Comparison of ENCODE assay signal across 27 cellular contexts in the genomic region with DNA sequence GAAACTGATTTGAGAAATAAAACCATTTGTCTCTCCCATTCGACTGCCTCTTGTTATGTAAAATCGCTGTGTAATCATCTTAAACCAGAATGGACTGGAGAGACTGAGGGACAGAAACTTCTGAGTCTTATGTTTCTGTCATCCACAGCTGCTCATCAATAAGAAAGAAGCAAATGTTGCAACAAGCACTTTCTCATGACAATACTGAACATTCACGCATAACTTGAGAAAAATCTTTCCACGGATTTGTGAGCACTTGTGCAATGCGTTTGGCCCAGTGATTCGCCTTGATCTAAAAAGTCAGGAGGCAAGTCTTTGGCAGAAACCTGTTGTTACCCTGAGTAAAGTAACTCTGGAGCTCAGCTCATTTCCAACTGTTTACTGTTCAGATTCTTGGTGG.
"Had no signal": no experiment of that assay in that cellular context is flagged by ENCODE, and none has a peak within 500 bp of the region (broad histone marks: within the 10 kb centered on the region; RNA-seq: fewer than 3 reads in every experiment).

No MANE protein-coding gene starts in this region.

- ATAC-seq: activated CD8-positive, alpha-beta T cell treated with anti-CD3 and anti-CD28 coated beads for 36 hours; activated T-cell treated with anti-CD3 and anti-CD28 coated beads, Interleukin-2, amount 50 U/mL, for 4 hours; activated T-helper 17 cell treated with anti-CD3 and anti-CD28 coated beads, Interleukin-2, amount 50 U/mL, for 72 hours; esophagus mucosa; left ventricle myocardium superior had no signal

- H3K27me3 ChIP-seq: neutrophil, ovary, right atrium auricular region, transverse colon had no signal

- H3K9me3 ChIP-seq: neutrophil, ovary, prostate gland, right atrium auricular region, SK-N-SH, transverse colon had no signal

- H3K27ac ChIP-seq: neutrophil, ovary, prostate gland, right atrium auricular region, transverse colon had no signal

- H3K4me2 ChIP-seq: SK-N-SH had no signal

- H3K4me1 ChIP-seq: prostate gland, right atrium auricular region, transverse colon had no signal

- H3K36me3 ChIP-seq: neutrophil, ovary, prostate gland, right atrium auricular region, transverse colon had no signal

- FAIRE-seq: colon, islet of Langerhans had no signal

- H3K4me3 ChIP-seq: ovary, prostate gland, right atrium auricular region, transverse colon had no signal

- DNase-seq: activated B cell treated with CpG ODN at 0.5 μM for 24 hours; activated CD4-positive, alpha-beta T cell treated with anti-CD3 and anti-CD28 coated beads, Interleukin-2, amount 50 U/mL, for 1 hour; activated CD8-positive, alpha-beta T cell treated with anti-CD3 and anti-CD28 coated beads for 36 hours; activated gamma-delta T cell treated with Interleukin-2 at 50 U/mL for 16 hours; activated naive CD4-positive, alpha-beta T cell treated with anti-CD3 and anti-CD28 coated beads, Interleukin-2, amount 50 U/mL, for 16 hours; activated T-cell treated with anti-CD3 and anti-CD28 coated beads, Interleukin-2, amount 50 U/mL, for 4 hours; amniotic stem cell; effector memory CD4-positive, alpha-beta T cell; foreskin melanocyte; glutamatergic neuron; left ventricle myocardium superior; naive B cell; nephron progenitor cell; SK-N-SH; stimulated activated CD4-positive, alpha-beta T cell treated with anti-CD3 and anti-CD28 coated beads, Interleukin-2, amount 100 ng/mL, for 48 hours; stimulated activated naive CD4-positive, alpha-beta T cell treated with Interleukin-2 at 50 U/mL for 16 hours; SW 1271; T-helper 2 cell; transverse colon had no signal

- H3K9ac ChIP-seq: SK-N-SH had no signal
